In the genomic region with DNA sequence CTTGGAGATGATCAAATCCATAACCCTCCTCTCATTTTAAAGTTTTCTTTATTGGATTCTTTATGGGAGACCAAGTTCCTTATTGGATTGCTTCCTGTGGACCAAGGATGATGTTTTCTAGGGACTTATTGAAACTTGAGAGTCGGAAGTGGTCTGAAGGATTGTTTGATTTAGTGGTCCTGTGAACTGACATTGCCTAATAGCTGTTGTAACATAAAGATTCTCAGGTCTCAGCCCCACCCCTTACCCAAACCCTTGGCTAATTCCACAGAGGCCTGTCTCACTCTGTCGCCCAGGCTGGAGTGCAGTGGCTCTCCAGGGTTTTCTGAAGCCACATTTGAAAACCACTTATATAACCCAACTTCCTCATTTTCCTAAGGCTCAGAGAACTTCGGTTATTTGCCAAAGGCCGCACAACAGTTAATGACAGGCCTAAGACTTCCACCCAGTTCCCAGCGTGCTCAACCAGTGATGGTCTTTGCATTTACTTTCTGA, we compare ENCODE assay signal across 1 cellular context.
TF ChIP-seq lines count a peak whose summit lies in the region.

No MANE protein-coding gene starts in this region.

TF ChIP-seq in SK-N-SH, 30 proteins besides CTCF, POLR2A, EP300 and RAD21 (continued from another document):
- TF ChIP-seq, protein P1, sequence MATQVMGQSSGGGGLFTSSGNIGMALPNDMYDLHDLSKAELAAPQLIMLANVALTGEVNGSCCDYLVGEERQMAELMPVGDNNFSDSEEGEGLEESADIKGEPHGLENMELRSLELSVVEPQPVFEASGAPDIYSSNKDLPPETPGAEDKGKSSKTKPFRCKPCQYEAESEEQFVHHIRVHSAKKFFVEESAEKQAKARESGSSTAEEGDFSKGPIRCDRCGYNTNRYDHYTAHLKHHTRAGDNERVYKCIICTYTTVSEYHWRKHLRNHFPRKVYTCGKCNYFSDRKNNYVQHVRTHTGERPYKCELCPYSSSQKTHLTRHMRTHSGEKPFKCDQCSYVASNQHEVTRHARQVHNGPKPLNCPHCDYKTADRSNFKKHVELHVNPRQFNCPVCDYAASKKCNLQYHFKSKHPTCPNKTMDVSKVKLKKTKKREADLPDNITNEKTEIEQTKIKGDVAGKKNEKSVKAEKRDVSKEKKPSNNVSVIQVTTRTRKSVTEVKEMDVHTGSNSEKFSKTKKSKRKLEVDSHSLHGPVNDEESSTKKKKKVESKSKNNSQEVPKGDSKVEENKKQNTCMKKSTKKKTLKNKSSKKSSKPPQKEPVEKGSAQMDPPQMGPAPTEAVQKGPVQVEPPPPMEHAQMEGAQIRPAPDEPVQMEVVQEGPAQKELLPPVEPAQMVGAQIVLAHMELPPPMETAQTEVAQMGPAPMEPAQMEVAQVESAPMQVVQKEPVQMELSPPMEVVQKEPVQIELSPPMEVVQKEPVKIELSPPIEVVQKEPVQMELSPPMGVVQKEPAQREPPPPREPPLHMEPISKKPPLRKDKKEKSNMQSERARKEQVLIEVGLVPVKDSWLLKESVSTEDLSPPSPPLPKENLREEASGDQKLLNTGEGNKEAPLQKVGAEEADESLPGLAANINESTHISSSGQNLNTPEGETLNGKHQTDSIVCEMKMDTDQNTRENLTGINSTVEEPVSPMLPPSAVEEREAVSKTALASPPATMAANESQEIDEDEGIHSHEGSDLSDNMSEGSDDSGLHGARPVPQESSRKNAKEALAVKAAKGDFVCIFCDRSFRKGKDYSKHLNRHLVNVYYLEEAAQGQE (IDR thresholded peaks at IDR 0.05; ENCODE audit: low read depth, low read length), result no peak
- TF ChIP-seq TEAD4 (IDR thresholded peaks at IDR 0.05; ENCODE audit: borderline replicate concordance, insufficient read depth), result no peak
- no peak for TF ChIP-seq RXRA (IDR thresholded peaks at IDR 0.05; ENCODE audit: borderline replicate concordance, low read depth)
- TF ChIP-seq, protein P2, sequence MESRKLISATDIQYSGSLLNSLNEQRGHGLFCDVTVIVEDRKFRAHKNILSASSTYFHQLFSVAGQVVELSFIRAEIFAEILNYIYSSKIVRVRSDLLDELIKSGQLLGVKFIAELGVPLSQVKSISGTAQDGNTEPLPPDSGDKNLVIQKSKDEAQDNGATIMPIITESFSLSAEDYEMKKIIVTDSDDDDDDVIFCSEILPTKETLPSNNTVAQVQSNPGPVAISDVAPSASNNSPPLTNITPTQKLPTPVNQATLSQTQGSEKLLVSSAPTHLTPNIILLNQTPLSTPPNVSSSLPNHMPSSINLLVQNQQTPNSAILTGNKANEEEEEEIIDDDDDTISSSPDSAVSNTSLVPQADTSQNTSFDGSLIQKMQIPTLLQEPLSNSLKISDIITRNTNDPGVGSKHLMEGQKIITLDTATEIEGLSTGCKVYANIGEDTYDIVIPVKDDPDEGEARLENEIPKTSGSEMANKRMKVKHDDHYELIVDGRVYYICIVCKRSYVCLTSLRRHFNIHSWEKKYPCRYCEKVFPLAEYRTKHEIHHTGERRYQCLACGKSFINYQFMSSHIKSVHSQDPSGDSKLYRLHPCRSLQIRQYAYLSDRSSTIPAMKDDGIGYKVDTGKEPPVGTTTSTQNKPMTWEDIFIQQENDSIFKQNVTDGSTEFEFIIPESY (IDR thresholded peaks at IDR 0.05; ENCODE audit: borderline replicate concordance, low read depth), result no peak
- TF ChIP-seq, protein P3, sequence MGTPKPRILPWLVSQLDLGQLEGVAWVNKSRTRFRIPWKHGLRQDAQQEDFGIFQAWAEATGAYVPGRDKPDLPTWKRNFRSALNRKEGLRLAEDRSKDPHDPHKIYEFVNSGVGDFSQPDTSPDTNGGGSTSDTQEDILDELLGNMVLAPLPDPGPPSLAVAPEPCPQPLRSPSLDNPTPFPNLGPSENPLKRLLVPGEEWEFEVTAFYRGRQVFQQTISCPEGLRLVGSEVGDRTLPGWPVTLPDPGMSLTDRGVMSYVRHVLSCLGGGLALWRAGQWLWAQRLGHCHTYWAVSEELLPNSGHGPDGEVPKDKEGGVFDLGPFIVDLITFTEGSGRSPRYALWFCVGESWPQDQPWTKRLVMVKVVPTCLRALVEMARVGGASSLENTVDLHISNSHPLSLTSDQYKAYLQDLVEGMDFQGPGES (IDR thresholded peaks at IDR 0.05; ENCODE audit: low read depth, low read length), result no peak
- no peak for TF ChIP-seq RCOR1 (IDR thresholded peaks at IDR 0.05; ENCODE audit: low read length)
- no peak for TF ChIP-seq SMC3 (IDR thresholded peaks at IDR 0.05; ENCODE audit: low read depth, low read length)
- no peak for TF ChIP-seq POLR2AphosphoS5 (IDR thresholded peaks at IDR 0.05; ENCODE audit: low read depth, low read length)
- no peak for TF ChIP-seq TAF1 (IDR thresholded peaks at IDR 0.05; ENCODE audit: borderline replicate concordance, low read depth, low read length)
- TF ChIP-seq, protein P4, sequence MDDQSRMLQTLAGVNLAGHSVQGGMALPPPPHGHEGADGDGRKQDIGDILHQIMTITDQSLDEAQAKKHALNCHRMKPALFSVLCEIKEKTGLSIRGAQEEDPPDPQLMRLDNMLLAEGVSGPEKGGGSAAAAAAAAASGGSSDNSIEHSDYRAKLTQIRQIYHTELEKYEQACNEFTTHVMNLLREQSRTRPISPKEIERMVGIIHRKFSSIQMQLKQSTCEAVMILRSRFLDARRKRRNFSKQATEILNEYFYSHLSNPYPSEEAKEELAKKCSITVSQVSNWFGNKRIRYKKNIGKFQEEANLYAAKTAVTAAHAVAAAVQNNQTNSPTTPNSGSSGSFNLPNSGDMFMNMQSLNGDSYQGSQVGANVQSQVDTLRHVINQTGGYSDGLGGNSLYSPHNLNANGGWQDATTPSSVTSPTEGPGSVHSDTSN (IDR thresholded peaks at IDR 0.05), result no peak
